ENCODE assay signal across 1 cellular context in the genomic region with DNA sequence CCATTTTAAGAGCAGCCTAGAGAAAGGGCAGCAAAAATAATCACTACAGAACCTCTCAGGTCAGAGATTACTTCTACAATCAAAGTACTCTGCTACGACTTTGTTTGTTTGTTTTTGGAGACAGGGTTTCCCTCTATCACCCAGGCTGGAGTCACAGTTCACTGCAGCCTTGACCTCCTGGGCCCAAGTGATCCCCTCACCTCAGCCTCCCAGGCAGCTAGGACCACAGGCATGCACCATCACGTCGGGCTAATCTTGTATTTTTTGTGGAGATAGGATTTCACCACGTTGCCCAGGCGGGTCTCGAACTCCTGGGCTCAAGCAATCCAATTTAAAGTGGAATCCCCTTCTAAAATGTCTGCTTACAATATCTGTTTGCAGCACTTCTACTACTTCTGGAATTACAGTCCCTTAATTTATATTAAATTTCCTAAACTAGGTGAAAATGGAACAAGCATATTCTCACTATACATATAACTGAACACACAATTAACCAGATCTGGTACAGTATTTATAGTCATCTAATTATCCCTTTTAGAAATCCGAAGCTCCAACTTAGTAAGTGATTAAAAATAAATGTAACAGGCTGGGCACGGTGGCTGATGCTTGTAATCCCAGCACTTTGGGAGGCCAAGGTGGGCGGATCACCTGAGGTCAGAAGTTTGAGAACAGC.
TF ChIP-seq lines count a peak whose summit lies in the region.

No MANE protein-coding gene starts in this region.

TF ChIP-seq in HepG2, 621 proteins besides CTCF, POLR2A, EP300 and RAD21 (continued from another document and continues in another):
- TF ChIP-seq, protein P1, sequence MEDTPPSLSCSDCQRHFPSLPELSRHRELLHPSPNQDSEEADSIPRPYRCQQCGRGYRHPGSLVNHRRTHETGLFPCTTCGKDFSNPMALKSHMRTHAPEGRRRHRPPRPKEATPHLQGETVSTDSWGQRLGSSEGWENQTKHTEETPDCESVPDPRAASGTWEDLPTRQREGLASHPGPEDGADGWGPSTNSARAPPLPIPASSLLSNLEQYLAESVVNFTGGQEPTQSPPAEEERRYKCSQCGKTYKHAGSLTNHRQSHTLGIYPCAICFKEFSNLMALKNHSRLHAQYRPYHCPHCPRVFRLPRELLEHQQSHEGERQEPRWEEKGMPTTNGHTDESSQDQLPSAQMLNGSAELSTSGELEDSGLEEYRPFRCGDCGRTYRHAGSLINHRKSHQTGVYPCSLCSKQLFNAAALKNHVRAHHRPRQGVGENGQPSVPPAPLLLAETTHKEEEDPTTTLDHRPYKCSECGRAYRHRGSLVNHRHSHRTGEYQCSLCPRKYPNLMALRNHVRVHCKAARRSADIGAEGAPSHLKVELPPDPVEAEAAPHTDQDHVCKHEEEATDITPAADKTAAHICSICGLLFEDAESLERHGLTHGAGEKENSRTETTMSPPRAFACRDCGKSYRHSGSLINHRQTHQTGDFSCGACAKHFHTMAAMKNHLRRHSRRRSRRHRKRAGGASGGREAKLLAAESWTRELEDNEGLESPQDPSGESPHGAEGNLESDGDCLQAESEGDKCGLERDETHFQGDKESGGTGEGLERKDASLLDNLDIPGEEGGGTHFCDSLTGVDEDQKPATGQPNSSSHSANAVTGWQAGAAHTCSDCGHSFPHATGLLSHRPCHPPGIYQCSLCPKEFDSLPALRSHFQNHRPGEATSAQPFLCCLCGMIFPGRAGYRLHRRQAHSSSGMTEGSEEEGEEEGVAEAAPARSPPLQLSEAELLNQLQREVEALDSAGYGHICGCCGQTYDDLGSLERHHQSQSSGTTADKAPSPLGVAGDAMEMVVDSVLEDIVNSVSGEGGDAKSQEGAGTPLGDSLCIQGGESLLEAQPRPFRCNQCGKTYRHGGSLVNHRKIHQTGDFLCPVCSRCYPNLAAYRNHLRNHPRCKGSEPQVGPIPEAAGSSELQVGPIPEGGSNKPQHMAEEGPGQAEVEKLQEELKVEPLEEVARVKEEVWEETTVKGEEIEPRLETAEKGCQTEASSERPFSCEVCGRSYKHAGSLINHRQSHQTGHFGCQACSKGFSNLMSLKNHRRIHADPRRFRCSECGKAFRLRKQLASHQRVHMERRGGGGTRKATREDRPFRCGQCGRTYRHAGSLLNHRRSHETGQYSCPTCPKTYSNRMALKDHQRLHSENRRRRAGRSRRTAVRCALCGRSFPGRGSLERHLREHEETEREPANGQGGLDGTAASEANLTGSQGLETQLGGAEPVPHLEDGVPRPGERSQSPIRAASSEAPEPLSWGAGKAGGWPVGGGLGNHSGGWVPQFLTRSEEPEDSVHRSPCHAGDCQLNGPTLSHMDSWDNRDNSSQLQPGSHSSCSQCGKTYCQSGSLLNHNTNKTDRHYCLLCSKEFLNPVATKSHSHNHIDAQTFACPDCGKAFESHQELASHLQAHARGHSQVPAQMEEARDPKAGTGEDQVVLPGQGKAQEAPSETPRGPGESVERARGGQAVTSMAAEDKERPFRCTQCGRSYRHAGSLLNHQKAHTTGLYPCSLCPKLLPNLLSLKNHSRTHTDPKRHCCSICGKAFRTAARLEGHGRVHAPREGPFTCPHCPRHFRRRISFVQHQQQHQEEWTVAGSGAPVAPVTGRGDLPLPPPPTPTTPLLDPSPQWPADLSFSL (CRISPR knock-in tag; IDR thresholded peaks at IDR 0.05): no peak
- TF ChIP-seq, protein P2, sequence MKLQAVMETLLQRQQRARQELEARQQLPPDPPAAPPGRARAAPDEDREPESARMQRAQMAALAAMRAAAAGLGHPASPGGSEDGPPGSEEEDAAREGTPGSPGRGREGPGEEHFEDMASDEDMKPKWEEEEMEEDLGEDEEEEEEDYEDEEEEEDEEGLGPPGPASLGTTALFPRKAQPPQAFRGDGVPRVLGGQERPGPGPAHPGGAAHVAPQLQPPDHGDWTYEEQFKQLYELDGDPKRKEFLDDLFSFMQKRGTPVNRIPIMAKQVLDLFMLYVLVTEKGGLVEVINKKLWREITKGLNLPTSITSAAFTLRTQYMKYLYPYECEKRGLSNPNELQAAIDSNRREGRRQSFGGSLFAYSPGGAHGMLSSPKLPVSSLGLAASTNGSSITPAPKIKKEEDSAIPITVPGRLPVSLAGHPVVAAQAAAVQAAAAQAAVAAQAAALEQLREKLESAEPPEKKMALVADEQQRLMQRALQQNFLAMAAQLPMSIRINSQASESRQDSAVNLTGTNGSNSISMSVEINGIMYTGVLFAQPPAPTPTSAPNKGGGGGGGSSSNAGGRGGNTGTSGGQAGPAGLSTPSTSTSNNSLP (IDR thresholded peaks at IDR 0.05; ENCODE audit: low read depth, low read length): peak; percentile 52; the same call in 1 of the 2 replicates
- TF ChIP-seq ZNF598 (CRISPR knock-in tag; IDR thresholded peaks at IDR 0.05; ENCODE audit: borderline replicate concordance): no peak
- no peak for TF ChIP-seq ONECUT2 (CRISPR knock-in tag; IDR thresholded peaks at IDR 0.05)
- TF ChIP-seq POLR2AphosphoS2 (IDR thresholded peaks at IDR 0.05; ENCODE audit: low read depth, low read length): no peak
- TF ChIP-seq GPN1 (CRISPR knock-in tag; IDR thresholded peaks at IDR 0.05; ENCODE audit: borderline replicate concordance): no peak
- TF ChIP-seq ZNF224 (CRISPR knock-in tag; IDR thresholded peaks at IDR 0.05): no peak
- TF ChIP-seq, protein P3, sequence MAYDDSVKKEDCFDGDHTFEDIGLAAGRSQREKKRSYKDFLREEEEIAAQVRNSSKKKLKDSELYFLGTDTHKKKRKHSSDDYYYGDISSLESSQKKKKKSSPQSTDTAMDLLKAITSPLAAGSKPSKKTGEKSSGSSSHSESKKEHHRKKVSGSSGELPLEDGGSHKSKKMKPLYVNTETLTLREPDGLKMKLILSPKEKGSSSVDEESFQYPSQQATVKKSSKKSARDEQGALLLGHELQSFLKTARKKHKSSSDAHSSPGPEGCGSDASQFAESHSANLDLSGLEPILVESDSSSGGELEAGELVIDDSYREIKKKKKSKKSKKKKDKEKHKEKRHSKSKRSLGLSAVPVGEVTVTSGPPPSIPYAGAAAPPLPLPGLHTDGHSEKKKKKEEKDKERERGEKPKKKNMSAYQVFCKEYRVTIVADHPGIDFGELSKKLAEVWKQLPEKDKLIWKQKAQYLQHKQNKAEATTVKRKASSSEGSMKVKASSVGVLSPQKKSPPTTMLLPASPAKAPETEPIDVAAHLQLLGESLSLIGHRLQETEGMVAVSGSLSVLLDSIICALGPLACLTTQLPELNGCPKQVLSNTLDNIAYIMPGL (CRISPR knock-in tag; IDR thresholded peaks at IDR 0.05; ENCODE audit: borderline replicate concordance in 1 of 2, low read depth in 1 of 2): peak in 1 of 2 experiments; percentile 32; a peak in 1 of 4 replicates
- TF ChIP-seq ZSCAN31 (CRISPR knock-in tag; IDR thresholded peaks at IDR 0.05; ENCODE audit: low read depth): 0 out of 2 replicates have a peak, but pooled peaks have one; percentile 52
- TF ChIP-seq, protein P4, sequence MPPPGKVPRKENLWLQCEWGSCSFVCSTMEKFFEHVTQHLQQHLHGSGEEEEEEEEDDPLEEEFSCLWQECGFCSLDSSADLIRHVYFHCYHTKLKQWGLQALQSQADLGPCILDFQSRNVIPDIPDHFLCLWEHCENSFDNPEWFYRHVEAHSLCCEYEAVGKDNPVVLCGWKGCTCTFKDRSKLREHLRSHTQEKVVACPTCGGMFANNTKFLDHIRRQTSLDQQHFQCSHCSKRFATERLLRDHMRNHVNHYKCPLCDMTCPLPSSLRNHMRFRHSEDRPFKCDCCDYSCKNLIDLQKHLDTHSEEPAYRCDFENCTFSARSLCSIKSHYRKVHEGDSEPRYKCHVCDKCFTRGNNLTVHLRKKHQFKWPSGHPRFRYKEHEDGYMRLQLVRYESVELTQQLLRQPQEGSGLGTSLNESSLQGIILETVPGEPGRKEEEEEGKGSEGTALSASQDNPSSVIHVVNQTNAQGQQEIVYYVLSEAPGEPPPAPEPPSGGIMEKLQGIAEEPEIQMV (CRISPR knock-in tag; IDR thresholded peaks at IDR 0.05; ENCODE audit: low read depth): no peak
- TF ChIP-seq YEATS2 (CRISPR knock-in tag; IDR thresholded peaks at IDR 0.05; ENCODE audit: borderline replicate concordance): no peak
- no peak for TF ChIP-seq ZNF30 (CRISPR knock-in tag; IDR thresholded peaks at IDR 0.05)
- no peak for TF ChIP-seq REXO4 (CRISPR knock-in tag; IDR thresholded peaks at IDR 0.05; ENCODE audit: borderline replicate concordance)
- TF ChIP-seq, protein P5, sequence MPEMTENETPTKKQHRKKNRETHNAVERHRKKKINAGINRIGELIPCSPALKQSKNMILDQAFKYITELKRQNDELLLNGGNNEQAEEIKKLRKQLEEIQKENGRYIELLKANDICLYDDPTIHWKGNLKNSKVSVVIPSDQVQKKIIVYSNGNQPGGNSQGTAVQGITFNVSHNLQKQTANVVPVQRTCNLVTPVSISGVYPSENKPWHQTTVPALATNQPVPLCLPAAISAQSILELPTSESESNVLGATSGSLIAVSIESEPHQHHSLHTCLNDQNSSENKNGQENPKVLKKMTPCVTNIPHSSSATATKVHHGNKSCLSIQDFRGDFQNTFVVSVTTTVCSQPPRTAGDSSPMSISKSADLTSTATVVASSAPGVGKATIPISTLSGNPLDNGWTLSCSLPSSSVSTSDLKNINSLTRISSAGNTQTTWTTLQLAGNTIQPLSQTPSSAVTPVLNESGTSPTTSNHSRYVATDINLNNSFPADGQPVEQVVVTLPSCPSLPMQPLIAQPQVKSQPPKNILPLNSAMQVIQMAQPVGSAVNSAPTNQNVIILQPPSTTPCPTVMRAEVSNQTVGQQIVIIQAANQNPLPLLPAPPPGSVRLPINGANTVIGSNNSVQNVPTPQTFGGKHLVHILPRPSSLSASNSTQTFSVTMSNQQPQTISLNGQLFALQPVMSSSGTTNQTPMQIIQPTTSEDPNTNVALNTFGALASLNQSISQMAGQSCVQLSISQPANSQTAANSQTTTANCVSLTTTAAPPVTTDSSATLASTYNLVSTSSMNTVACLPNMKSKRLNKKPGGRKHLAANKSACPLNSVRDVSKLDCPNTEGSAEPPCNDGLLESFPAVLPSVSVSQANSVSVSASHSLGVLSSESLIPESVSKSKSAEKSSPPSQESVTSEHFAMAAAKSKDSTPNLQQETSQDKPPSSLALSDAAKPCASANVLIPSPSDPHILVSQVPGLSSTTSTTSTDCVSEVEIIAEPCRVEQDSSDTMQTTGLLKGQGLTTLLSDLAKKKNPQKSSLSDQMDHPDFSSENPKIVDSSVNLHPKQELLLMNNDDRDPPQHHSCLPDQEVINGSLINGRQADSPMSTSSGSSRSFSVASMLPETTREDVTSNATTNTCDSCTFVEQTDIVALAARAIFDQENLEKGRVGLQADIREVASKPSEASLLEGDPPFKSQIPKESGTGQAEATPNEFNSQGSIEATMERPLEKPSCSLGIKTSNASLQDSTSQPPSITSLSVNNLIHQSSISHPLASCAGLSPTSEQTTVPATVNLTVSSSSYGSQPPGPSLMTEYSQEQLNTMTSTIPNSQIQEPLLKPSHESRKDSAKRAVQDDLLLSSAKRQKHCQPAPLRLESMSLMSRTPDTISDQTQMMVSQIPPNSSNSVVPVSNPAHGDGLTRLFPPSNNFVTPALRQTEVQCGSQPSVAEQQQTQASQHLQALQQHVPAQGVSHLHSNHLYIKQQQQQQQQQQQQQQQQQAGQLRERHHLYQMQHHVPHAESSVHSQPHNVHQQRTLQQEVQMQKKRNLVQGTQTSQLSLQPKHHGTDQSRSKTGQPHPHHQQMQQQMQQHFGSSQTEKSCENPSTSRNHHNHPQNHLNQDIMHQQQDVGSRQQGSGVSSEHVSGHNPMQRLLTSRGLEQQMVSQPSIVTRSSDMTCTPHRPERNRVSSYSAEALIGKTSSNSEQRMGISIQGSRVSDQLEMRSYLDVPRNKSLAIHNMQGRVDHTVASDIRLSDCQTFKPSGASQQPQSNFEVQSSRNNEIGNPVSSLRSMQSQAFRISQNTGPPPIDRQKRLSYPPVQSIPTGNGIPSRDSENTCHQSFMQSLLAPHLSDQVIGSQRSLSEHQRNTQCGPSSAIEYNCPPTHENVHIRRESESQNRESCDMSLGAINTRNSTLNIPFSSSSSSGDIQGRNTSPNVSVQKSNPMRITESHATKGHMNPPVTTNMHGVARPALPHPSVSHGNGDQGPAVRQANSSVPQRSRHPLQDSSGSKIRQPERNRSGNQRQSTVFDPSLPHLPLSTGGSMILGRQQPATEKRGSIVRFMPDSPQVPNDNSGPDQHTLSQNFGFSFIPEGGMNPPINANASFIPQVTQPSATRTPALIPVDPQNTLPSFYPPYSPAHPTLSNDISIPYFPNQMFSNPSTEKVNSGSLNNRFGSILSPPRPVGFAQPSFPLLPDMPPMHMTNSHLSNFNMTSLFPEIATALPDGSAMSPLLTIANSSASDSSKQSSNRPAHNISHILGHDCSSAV (CRISPR knock-in tag; IDR thresholded peaks at IDR 0.05; ENCODE audit: borderline replicate concordance): no peak
- no peak for TF ChIP-seq HNRNPUL1 (IDR thresholded peaks at IDR 0.05; ENCODE audit: low read depth, low read length)
- TF ChIP-seq, protein P6, sequence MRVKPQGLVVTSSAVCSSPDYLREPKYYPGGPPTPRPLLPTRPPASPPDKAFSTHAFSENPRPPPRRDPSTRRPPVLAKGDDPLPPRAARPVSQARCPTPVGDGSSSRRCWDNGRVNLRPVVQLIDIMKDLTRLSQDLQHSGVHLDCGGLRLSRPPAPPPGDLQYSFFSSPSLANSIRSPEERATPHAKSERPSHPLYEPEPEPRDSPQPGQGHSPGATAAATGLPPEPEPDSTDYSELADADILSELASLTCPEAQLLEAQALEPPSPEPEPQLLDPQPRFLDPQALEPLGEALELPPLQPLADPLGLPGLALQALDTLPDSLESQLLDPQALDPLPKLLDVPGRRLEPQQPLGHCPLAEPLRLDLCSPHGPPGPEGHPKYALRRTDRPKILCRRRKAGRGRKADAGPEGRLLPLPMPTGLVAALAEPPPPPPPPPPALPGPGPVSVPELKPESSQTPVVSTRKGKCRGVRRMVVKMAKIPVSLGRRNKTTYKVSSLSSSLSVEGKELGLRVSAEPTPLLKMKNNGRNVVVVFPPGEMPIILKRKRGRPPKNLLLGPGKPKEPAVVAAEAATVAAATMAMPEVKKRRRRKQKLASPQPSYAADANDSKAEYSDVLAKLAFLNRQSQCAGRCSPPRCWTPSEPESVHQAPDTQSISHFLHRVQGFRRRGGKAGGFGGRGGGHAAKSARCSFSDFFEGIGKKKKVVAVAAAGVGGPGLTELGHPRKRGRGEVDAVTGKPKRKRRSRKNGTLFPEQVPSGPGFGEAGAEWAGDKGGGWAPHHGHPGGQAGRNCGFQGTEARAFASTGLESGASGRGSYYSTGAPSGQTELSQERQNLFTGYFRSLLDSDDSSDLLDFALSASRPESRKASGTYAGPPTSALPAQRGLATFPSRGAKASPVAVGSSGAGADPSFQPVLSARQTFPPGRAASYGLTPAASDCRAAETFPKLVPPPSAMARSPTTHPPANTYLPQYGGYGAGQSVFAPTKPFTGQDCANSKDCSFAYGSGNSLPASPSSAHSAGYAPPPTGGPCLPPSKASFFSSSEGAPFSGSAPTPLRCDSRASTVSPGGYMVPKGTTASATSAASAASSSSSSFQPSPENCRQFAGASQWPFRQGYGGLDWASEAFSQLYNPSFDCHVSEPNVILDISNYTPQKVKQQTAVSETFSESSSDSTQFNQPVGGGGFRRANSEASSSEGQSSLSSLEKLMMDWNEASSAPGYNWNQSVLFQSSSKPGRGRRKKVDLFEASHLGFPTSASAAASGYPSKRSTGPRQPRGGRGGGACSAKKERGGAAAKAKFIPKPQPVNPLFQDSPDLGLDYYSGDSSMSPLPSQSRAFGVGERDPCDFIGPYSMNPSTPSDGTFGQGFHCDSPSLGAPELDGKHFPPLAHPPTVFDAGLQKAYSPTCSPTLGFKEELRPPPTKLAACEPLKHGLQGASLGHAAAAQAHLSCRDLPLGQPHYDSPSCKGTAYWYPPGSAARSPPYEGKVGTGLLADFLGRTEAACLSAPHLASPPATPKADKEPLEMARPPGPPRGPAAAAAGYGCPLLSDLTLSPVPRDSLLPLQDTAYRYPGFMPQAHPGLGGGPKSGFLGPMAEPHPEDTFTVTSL (CRISPR knock-in tag; IDR thresholded peaks at IDR 0.05; ENCODE audit: borderline replicate concordance): peak; percentile 93
- TF ChIP-seq ZNF367 (CRISPR knock-in tag; IDR thresholded peaks at IDR 0.05; ENCODE audit: borderline replicate concordance): no peak
- TF ChIP-seq ZNF7 (CRISPR knock-in tag; IDR thresholded peaks at IDR 0.05): no peak
- no peak for TF ChIP-seq NBN (conservative IDR thresholded peaks at IDR 0.05)
- TF ChIP-seq, protein P7, sequence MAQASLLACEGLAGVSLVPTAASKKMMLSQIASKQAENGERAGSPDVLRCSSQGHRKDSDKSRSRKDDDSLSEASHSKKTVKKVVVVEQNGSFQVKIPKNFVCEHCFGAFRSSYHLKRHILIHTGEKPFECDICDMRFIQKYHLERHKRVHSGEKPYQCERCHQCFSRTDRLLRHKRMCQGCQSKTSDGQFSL (CRISPR knock-in tag; IDR thresholded peaks at IDR 0.05): no peak
